ENCODE assay signal across 10 cellular contexts in genomic region chr1:84480658-84481057, GRCh38. TPM values are rescaled to one million over a fixed set of nuclear protein-coding genes. Genes with fewer than 3 reads are reported as not detected.
DNase-seq lines count a peak whose midpoint lies in the region; ATAC-seq and TF ChIP-seq lines count a peak whose summit lies in the region.
"Had no signal": no experiment of that assay in that cellular context is flagged by ENCODE, and none has a peak within 500 bp of the region (broad histone marks: within the 10 kb centered on the region; RNA-seq: fewer than 3 reads in every experiment).

No MANE protein-coding gene starts in this region.

- H3K4me3 ChIP-seq in CD8-positive, alpha-beta T cell (ENCODE audit: low read depth, low read length) = peak overlapping the region; percentile 83

- H3K9me3 ChIP-seq in CD8-positive, alpha-beta T cell (ENCODE audit: low read length) = no peaks in the 10 kb centered on the region

- H3K27me3 ChIP-seq in CD8-positive, alpha-beta T cell (ENCODE audit: insufficient read depth, low read length) = no peaks in the 10 kb centered on the region

- peaks cover 51% of the 10 kb centered on the region for H3K36me3 Mint-ChIP-seq in CD8-positive, alpha-beta T cell
- H3K36me3 Mint-ChIP-seq in activated naive CD8-positive, alpha-beta T cell treated with anti-CD3 and anti-CD28 coated beads, Interleukin-2, amount 10 ng/mL, durations not matched to agents 7 days and 5 days = peaks cover 40% of the 10 kb centered on the region
- H3K36me3 Mint-ChIP-seq in naive thymus-derived CD8-positive, alpha-beta T cell = peaks cover 20 to 46% (median 27%) of the 10 kb centered on the region in 3 donors

- H3K27ac ChIP-seq in CD8-positive, alpha-beta T cell (ENCODE audit: low read depth, low read length) = no peak overlapping the region

- in situ Hi-C loops in ACHN (cut with HindIII; ENCODE audit: low pct_ligation_motif_present, low pct_unique_long_range_greater_than_20kb, low sequenced_read_pairs) = no loop called here

- peak overlapping the region; percentile 42 for H3K4me3 Mint-ChIP-seq in CD8-positive, alpha-beta T cell
- peak overlapping the region; percentile 50 for H3K4me3 Mint-ChIP-seq in activated naive CD8-positive, alpha-beta T cell treated with anti-CD3 and anti-CD28 coated beads, Interleukin-2, amount 10 ng/mL, durations not matched to agents 7 days and 5 days
- H3K4me3 Mint-ChIP-seq in naive thymus-derived CD8-positive, alpha-beta T cell = peak overlapping the region; percentile 41 to 100 (median 82)

- no peak for DNase-seq in CD8-positive, alpha-beta T cell
- DNase-seq in activated naive CD8-positive, alpha-beta T cell treated with anti-CD3 and anti-CD28 coated beads, Interleukin-2, amount 10 ng/mL, durations not matched to agents 7 days and 5 days = no peak
- DNase-seq in naive thymus-derived CD8-positive, alpha-beta T cell = no peak
- DNase-seq in COLO668 (lab: John Stamatoyannopoulos, UW; ENCODE audit: unreplicated experiment) = no peak
- DNase-seq in NCI-H1105 treated with DMSO at 0.1 percent for 48 hours (lab: John Stamatoyannopoulos, UW) = no peak
- no peak for DNase-seq in ACHN
- no peak for DNase-seq in AG08395 (ENCODE audit: low spot score)
- DNase-seq: stimulated activated CD8-positive, alpha-beta memory T cell treated with anti-CD3 and anti-CD28 coated beads, Interleukin-4, amount 100 ng/mL, for 48 hours had no signal

- TF ChIP-seq CTCF in CD8-positive, alpha-beta T cell (IDR thresholded peaks at IDR 0.05) = no peak

- ATAC-seq in CD8-positive, alpha-beta T cell = no peak
- ATAC-seq in HG02884 (IDR thresholded peaks at IDR 0.05; ENCODE audit: unreplicated experiment) = peak; percentile 33
- no peak for ATAC-seq in activated naive CD8-positive, alpha-beta T cell treated with anti-CD3 and anti-CD28 coated beads, Interleukin-2, amount 10 ng/mL, durations not matched to agents 7 days and 5 days (ENCODE audit: low read depth)
- no peak for ATAC-seq in naive thymus-derived CD8-positive, alpha-beta T cell

- peaks cover 12% of the 10 kb centered on the region for H3K9me3 Mint-ChIP-seq in CD8-positive, alpha-beta T cell
- H3K9me3 Mint-ChIP-seq in activated naive CD8-positive, alpha-beta T cell treated with anti-CD3 and anti-CD28 coated beads, Interleukin-2, amount 10 ng/mL, durations not matched to agents 7 days and 5 days = peaks cover 11% of the 10 kb centered on the region
- peaks cover 0 to 20% (median 3%) of the 10 kb centered on the region in 9 donors for H3K9me3 Mint-ChIP-seq in naive thymus-derived CD8-positive, alpha-beta T cell

- CTCF ChIA-PET in CD8-positive, alpha-beta T cell (lab: Charles Lee) = interaction anchor here (0.9 to 4.3 kb wide), 3 partner anchors 9 to 140 kb away, joined by 3 to 18 read pairs (median 4); no protein-coding TSS in a partner anchor

- peaks cover 31% of the 10 kb centered on the region for H3K4me1 ChIP-seq in CD8-positive, alpha-beta T cell (ENCODE audit: insufficient read depth, low read length)

- POLR2A ChIA-PET in CD8-positive, alpha-beta T cell (lab: Charles Lee) = interaction anchor here (0.9 to 3.4 kb wide), 4 partner anchors 10 to 336 kb away, joined by 3 to 28 read pairs (median 12); partner anchors contain the start of genes CTBS, GNG5, PRKACB and SPATA1
- POLR2A ChIA-PET in activated naive CD8-positive, alpha-beta T cell treated with anti-CD3 and anti-CD28 coated beads, Interleukin-2, amount 10 ng/mL, durations not matched to agents 7 days and 5 days (lab: Charles Lee) = interaction anchor here (0.6 to 3.0 kb wide), 4 partner anchors 9 to 93 kb away, joined by 3 to 42 read pairs (median 7); partner anchors contain the start of genes CTBS, GNG5 and SPATA1
- POLR2A ChIA-PET in naive thymus-derived CD8-positive, alpha-beta T cell (lab: Charles Lee) = interaction anchor here (0.8 to 3.6 kb wide), 4 partner anchors 18 to 403 kb away, joined by 3 to 29 read pairs (median 10); partner anchors contain the start of genes CTBS, GNG5 and SPATA1

- H3K27ac Mint-ChIP-seq in CD8-positive, alpha-beta T cell = no peak overlapping the region
- no peak overlapping the region for H3K27ac Mint-ChIP-seq in activated naive CD8-positive, alpha-beta T cell treated with anti-CD3 and anti-CD28 coated beads, Interleukin-2, amount 10 ng/mL, durations not matched to agents 7 days and 5 days
- H3K27ac Mint-ChIP-seq in naive thymus-derived CD8-positive, alpha-beta T cell = no peak overlapping the region

- H3K4me1 Mint-ChIP-seq in CD8-positive, alpha-beta T cell (ENCODE audit: low read depth) = peaks cover 51% of the 10 kb centered on the region
- peaks cover 21% of the 10 kb centered on the region for H3K4me1 Mint-ChIP-seq in activated naive CD8-positive, alpha-beta T cell treated with anti-CD3 and anti-CD28 coated beads, Interleukin-2, amount 10 ng/mL, durations not matched to agents 7 days and 5 days
- peaks cover 18 to 53% (median 51%) of the 10 kb centered on the region in 4 donors for H3K4me1 Mint-ChIP-seq in naive thymus-derived CD8-positive, alpha-beta T cell

- H3K36me3 ChIP-seq in CD8-positive, alpha-beta T cell (ENCODE audit: insufficient read depth, low read length) = peaks cover 11% of the 10 kb centered on the region

- peaks cover 16% of the 10 kb centered on the region for H3K27me3 Mint-ChIP-seq in CD8-positive, alpha-beta T cell (ENCODE audit: low read depth)
- peaks cover 15% of the 10 kb centered on the region for H3K27me3 Mint-ChIP-seq in activated naive CD8-positive, alpha-beta T cell treated with anti-CD3 and anti-CD28 coated beads, Interleukin-2, amount 10 ng/mL, durations not matched to agents 7 days and 5 days
- H3K27me3 Mint-ChIP-seq in naive thymus-derived CD8-positive, alpha-beta T cell = peaks cover 10 to 21% (median 17%) of the 10 kb centered on the region in 5 donors

- intact Hi-C loops in CD8-positive, alpha-beta T cell (cut with DNase I, micrococcal nuclease) = loop anchor here in 1 of 2 experiments (2.0 kb wide), 1 partner anchor 24 kb away; no protein-coding TSS in a partner anchor

RNA-seq across cellular contexts. Expression of gene RPF1, which starts 1.6 kb away (rescaled TPM):
- 10 to 100 TPM; 84.2 to 85.3 TPM for total RNA-seq in CD8-positive, alpha-beta T cell
- total RNA-seq in activated naive CD8-positive, alpha-beta T cell treated with anti-CD3 and anti-CD28 coated beads, Interleukin-2, amount 10 ng/mL, durations not matched to agents 7 days and 5 days = 10 to 100 TPM; 34.8 to 36.2 TPM
- total RNA-seq in naive thymus-derived CD8-positive, alpha-beta T cell = 10 to 100 TPM; 50.2 to 52.4 TPM
- polyA plus RNA-seq in naive thymus-derived CD8-positive, alpha-beta T cell = 10 to 100 TPM; 55.2 to 64.2 (median 58.4) TPM

RNA-seq across cellular contexts. Expression of gene SPATA1, which starts 25.5 kb away (rescaled TPM):
- total RNA-seq in CD8-positive, alpha-beta T cell = under 1 TPM; 0.52 to 0.94 TPM
- total RNA-seq in activated naive CD8-positive, alpha-beta T cell treated with anti-CD3 and anti-CD28 coated beads, Interleukin-2, amount 10 ng/mL, durations not matched to agents 7 days and 5 days = 1 to 10 TPM; 3.3 to 4.0 TPM
- total RNA-seq in naive thymus-derived CD8-positive, alpha-beta T cell = 1 to 10 TPM; 2.2 to 2.5 TPM
- polyA plus RNA-seq in naive thymus-derived CD8-positive, alpha-beta T cell = not detected
- total RNA-seq: RPMI7951 had no signal

RNA-seq across cellular contexts. Expression of gene GNG5, which starts 25.7 kb away (rescaled TPM):
- 10 to 100 TPM; 19.5 TPM for total RNA-seq in CD8-positive, alpha-beta T cell
- 10 to 100 TPM; 88.0 to 88.4 TPM for total RNA-seq in activated naive CD8-positive, alpha-beta T cell treated with anti-CD3 and anti-CD28 coated beads, Interleukin-2, amount 10 ng/mL, durations not matched to agents 7 days and 5 days
- 10 to 100 TPM; 32.5 to 39.5 TPM for total RNA-seq in naive thymus-derived CD8-positive, alpha-beta T cell
- polyA plus RNA-seq in naive thymus-derived CD8-positive, alpha-beta T cell = 100 to 1,000 TPM; 214 to 259 (median 233) TPM
